1 cellular context compared by ENCODE assay signal in the genomic region with DNA sequence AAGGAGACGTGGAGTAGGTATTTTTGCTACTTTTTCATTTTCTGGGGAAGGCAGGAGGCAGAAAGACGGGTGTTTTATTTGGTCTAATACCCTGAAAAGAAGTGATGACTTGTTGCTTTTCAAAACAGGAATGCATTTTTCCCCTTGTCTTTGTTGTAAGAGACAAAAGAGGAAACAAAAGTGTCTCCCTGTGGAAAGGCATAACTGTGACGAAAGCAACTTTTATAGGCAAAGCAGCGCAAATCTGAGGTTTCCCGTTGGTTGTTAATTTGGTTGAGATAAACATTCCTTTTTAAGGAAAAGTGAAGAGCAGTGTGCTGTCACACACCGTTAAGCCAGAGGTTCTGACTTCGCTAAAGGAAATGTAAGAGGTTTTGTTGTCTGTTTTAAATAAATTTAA.
TF ChIP-seq lines count a peak whose summit lies in the region.

No MANE protein-coding gene starts in this region.

TF ChIP-seq in H1, 55 proteins besides CTCF, POLR2A, EP300 and RAD21:
- TF ChIP-seq, protein P1, sequence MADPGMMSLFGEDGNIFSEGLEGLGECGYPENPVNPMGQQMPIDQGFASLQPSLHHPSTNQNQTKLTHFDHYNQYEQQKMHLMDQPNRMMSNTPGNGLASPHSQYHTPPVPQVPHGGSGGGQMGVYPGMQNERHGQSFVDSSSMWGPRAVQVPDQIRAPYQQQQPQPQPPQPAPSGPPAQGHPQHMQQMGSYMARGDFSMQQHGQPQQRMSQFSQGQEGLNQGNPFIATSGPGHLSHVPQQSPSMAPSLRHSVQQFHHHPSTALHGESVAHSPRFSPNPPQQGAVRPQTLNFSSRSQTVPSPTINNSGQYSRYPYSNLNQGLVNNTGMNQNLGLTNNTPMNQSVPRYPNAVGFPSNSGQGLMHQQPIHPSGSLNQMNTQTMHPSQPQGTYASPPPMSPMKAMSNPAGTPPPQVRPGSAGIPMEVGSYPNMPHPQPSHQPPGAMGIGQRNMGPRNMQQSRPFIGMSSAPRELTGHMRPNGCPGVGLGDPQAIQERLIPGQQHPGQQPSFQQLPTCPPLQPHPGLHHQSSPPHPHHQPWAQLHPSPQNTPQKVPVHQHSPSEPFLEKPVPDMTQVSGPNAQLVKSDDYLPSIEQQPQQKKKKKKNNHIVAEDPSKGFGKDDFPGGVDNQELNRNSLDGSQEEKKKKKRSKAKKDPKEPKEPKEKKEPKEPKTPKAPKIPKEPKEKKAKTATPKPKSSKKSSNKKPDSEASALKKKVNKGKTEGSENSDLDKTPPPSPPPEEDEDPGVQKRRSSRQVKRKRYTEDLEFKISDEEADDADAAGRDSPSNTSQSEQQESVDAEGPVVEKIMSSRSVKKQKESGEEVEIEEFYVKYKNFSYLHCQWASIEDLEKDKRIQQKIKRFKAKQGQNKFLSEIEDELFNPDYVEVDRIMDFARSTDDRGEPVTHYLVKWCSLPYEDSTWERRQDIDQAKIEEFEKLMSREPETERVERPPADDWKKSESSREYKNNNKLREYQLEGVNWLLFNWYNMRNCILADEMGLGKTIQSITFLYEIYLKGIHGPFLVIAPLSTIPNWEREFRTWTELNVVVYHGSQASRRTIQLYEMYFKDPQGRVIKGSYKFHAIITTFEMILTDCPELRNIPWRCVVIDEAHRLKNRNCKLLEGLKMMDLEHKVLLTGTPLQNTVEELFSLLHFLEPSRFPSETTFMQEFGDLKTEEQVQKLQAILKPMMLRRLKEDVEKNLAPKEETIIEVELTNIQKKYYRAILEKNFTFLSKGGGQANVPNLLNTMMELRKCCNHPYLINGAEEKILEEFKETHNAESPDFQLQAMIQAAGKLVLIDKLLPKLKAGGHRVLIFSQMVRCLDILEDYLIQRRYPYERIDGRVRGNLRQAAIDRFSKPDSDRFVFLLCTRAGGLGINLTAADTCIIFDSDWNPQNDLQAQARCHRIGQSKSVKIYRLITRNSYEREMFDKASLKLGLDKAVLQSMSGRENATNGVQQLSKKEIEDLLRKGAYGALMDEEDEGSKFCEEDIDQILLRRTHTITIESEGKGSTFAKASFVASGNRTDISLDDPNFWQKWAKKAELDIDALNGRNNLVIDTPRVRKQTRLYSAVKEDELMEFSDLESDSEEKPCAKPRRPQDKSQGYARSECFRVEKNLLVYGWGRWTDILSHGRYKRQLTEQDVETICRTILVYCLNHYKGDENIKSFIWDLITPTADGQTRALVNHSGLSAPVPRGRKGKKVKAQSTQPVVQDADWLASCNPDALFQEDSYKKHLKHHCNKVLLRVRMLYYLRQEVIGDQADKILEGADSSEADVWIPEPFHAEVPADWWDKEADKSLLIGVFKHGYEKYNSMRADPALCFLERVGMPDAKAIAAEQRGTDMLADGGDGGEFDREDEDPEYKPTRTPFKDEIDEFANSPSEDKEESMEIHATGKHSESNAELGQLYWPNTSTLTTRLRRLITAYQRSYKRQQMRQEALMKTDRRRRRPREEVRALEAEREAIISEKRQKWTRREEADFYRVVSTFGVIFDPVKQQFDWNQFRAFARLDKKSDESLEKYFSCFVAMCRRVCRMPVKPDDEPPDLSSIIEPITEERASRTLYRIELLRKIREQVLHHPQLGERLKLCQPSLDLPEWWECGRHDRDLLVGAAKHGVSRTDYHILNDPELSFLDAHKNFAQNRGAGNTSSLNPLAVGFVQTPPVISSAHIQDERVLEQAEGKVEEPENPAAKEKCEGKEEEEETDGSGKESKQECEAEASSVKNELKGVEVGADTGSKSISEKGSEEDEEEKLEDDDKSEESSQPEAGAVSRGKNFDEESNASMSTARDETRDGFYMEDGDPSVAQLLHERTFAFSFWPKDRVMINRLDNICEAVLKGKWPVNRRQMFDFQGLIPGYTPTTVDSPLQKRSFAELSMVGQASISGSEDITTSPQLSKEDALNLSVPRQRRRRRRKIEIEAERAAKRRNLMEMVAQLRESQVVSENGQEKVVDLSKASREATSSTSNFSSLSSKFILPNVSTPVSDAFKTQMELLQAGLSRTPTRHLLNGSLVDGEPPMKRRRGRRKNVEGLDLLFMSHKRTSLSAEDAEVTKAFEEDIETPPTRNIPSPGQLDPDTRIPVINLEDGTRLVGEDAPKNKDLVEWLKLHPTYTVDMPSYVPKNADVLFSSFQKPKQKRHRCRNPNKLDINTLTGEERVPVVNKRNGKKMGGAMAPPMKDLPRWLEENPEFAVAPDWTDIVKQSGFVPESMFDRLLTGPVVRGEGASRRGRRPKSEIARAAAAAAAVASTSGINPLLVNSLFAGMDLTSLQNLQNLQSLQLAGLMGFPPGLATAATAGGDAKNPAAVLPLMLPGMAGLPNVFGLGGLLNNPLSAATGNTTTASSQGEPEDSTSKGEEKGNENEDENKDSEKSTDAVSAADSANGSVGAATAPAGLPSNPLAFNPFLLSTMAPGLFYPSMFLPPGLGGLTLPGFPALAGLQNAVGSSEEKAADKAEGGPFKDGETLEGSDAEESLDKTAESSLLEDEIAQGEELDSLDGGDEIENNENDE (IDR thresholded peaks at IDR 0.05; ENCODE audit: insufficient replicate concordance, low read length): peak; percentile 16
- TF ChIP-seq, protein P2, sequence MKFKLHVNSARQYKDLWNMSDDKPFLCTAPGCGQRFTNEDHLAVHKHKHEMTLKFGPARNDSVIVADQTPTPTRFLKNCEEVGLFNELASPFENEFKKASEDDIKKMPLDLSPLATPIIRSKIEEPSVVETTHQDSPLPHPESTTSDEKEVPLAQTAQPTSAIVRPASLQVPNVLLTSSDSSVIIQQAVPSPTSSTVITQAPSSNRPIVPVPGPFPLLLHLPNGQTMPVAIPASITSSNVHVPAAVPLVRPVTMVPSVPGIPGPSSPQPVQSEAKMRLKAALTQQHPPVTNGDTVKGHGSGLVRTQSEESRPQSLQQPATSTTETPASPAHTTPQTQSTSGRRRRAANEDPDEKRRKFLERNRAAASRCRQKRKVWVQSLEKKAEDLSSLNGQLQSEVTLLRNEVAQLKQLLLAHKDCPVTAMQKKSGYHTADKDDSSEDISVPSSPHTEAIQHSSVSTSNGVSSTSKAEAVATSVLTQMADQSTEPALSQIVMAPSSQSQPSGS (IDR thresholded peaks at IDR 0.05; ENCODE audit: low read length): 0 out of 2 replicates have a peak, but pooled peaks have one; percentile 19
- TF ChIP-seq HDAC2 (IDR thresholded peaks at IDR 0.05; ENCODE audit: borderline replicate concordance in 1 of 2, low read depth in 2 of 2, low read length in 2 of 2) (peak in 1 of 2 experiments; percentile 3; a peak in 1 of 4 replicates), SAP30 (IDR thresholded peaks at IDR 0.05; ENCODE audit: insufficient read depth, insufficient replicate concordance, low read length) (peak; percentile 70), TEAD4 (IDR thresholded peaks at IDR 0.05; ENCODE audit: low read depth, low read length) (no peak)
